In the genomic region with DNA sequence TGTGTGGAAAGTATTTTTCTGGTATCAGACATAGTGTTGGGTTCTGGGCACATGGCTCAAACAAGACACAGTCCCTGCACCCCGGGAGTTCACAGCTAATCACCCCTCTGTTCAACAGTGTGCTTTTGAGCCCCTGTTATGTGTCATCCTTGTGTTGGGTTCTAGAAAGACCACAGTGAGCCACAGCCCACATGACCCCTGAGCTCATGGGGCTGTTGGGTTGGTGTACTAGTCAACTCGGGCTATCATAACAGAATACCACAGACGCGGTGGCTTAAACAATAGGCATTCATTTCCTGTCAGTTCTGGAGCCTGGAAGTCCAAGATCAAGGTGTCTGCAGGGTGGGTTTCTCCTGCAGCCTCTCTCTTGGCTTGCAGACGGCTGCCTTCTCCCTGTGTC, we compare ENCODE assay signal across 19 cellular contexts.
"Had no signal": no experiment of that assay in that cellular context is flagged by ENCODE, and none has a peak within 500 bp of the region (broad histone marks: within the 10 kb centered on the region; RNA-seq: fewer than 3 reads in every experiment).

No MANE protein-coding gene starts in this region.

- H3K27me3 Mint-ChIP-seq: activated naive CD4-positive, alpha-beta T cell treated with anti-CD3 and anti-CD28 coated beads, Interleukin-2, amount 50 U/mL, for 24 hours; central memory CD8-positive, alpha-beta T cell; naive thymus-derived CD4-positive, alpha-beta T cell; stimulated activated naive B cell treated with anti-CD40 and anti-IgM and Interleukin-4, amounts not matched to agents 10 μg/mL and 1 μg/mL and 100 μg/mL, for 72 hours had no signal

- H3K4me1 Mint-ChIP-seq: activated naive CD4-positive, alpha-beta T cell treated with anti-CD3 and anti-CD28 coated beads, Interleukin-2, amount 50 U/mL, for 24 hours had no signal

- H3K27ac Mint-ChIP-seq: activated naive CD4-positive, alpha-beta T cell treated with anti-CD3 and anti-CD28 coated beads, Interleukin-2, amount 50 U/mL, for 24 hours had no signal

- H3K27me3 ChIP-seq: pancreas, tibial nerve, uterus had no signal

- H3K4me1 ChIP-seq: uterus had no signal

- H3K4me3 Mint-ChIP-seq: activated naive CD4-positive, alpha-beta T cell treated with anti-CD3 and anti-CD28 coated beads, Interleukin-2, amount 50 U/mL, for 24 hours; central memory CD8-positive, alpha-beta T cell; naive thymus-derived CD4-positive, alpha-beta T cell; stimulated activated naive B cell treated with anti-CD40 and anti-IgM and Interleukin-4, amounts not matched to agents 10 μg/mL and 1 μg/mL and 100 μg/mL, for 72 hours; WTC11 had no signal

- H3K36me3 Mint-ChIP-seq: WTC11 had no signal

- H3K9me3 Mint-ChIP-seq: activated naive CD4-positive, alpha-beta T cell treated with anti-CD3 and anti-CD28 coated beads, Interleukin-2, amount 50 U/mL, for 24 hours; central memory CD8-positive, alpha-beta T cell; stimulated activated naive B cell treated with anti-CD40 and anti-IgM and Interleukin-4, amounts not matched to agents 10 μg/mL and 1 μg/mL and 100 μg/mL, for 72 hours; WTC11 had no signal

- H3K36me3 ChIP-seq: pancreas, uterus had no signal

- FAIRE-seq: pancreas, TTC549 had no signal

- H3K4me3 ChIP-seq: coronary artery, pancreas, tibial nerve, uterus had no signal

- H3K27ac ChIP-seq: coronary artery, pancreas, tibial nerve, uterus had no signal

- ATAC-seq: left colon; naive thymus-derived CD4-positive, alpha-beta T cell; stimulated activated naive B cell treated with anti-CD40 and anti-IgM and Interleukin-4, amounts not matched to agents 10 μg/mL and 1 μg/mL and 100 μg/mL, for 72 hours had no signal

- H3K9me3 ChIP-seq: pancreas, tibial nerve, uterus had no signal

- DNase-seq: activated CD4-positive, alpha-beta T cell treated with anti-CD3 and anti-CD28 coated beads for 4 hours; activated CD8-positive, alpha-beta memory T cell treated with anti-CD3 and anti-CD28 coated beads for 24 hours; activated effector memory CD4-positive, alpha-beta T cell treated with Interleukin-2 at 50 U/mL for 16 hours; activated T-cell treated with anti-CD3 and anti-CD28 coated beads for 4 hours; effector CD4-positive, alpha-beta T cell; left colon; mammary epithelial cell; naive thymus-derived CD4-positive, alpha-beta T cell; stimulated activated CD4-positive, alpha-beta T cell treated with anti-CD3 and anti-CD28 coated beads, Interleukin-2, amount 100 ng/mL, for 48 hours; stimulated activated naive B cell treated with anti-CD40 and anti-IgM and Interleukin-4, amounts not matched to agents 10 μg/mL and 1 μg/mL and 100 μg/mL, for 72 hours; SW 1271; uterus had no signal
